ENCODE assay signal across 8 cellular contexts in the genomic region with DNA sequence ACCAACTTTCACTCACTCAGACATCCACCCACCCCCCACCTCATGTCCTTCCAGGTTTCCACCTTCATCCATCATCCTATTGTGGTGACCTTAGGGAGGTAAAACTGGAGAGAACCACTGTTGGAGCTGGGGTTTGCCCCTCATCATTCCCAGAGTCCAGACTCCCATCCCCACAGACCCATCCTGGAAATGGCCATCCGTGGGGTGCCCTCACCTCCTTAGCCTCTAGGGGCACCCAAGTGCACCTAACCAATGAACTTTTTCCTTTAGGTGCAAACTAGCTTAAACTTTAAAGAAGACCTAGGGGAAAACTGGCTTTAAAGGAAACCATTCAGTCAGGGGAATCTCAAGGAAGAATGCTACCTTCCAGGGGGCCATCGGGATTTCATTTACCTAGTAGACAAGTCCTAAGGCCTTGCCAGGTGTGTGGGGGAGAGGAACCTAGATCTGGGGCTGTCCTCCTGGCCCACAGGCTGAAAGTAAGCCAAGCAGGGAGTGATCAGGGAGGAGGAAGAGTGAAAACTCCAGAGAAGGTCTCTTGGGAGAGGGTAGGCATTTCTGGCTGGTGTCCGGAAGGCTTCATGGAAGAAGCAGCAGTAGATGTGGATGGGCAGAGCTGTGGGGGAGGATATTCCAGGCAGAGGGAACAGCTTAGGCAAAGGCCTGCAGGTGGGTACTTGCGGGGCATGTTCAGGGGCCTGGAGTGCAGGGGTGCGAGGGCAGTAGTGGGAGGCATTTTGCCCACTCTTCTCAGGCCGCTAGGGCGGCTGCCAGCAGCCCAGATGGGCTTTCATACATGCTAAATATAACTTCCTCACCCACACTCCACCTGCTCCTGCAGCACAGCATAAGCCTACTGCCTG. TPM values are rescaled to one million over a fixed set of nuclear protein-coding genes. Genes with fewer than 3 reads are reported as not detected.
A peak's percentile ranks its signal among the peaks of the same experiment; 100 is the strongest.
DNase-seq lines count a peak whose midpoint lies in the region; ATAC-seq and TF ChIP-seq lines count a peak whose summit lies in the region.

No MANE protein-coding gene starts in this region.

- no peaks in the 10 kb centered on the region for H3K79me2 ChIP-seq in GM23248 (ENCODE audit: insufficient read depth)

- DNase-seq in GM23248 (peak; percentile 65), esophagus muscularis mucosa (ENCODE audit: extremely low spot score) (no peak), cortex of kidney (lab: John Stamatoyannopoulos, UW) (no peak)

- H3K36me3 ChIP-seq in GM23248 (ENCODE audit: low read depth): no peaks in the 10 kb centered on the region
- H3K36me3 ChIP-seq in esophagus muscularis mucosa: peaks cover 0 to 6% (median 0%) of the 10 kb centered on the region in 4 donors

- H3K4me3 ChIP-seq in GM23248 (no peak overlapping the region), esophagus muscularis mucosa (no peak overlapping the region)

- H3K36me3 Mint-ChIP-seq in stimulated activated memory B cell treated with anti-CD40 and anti-IgM and Interleukin-4, amounts not matched to agents 10 μg/mL and 1 μg/mL and 100 μg/mL, for 72 hours: peaks cover 53% of the 10 kb centered on the region

- TF ChIP-seq POLR2A in esophagus muscularis mucosa (IDR thresholded peaks at IDR 0.05; ENCODE audit: low read depth): no peak

- H3K27me3 ChIP-seq in GM23248 (replicated peaks; ENCODE audit: insufficient read depth) (no peaks in the 10 kb centered on the region), esophagus muscularis mucosa (no peaks in the 10 kb centered on the region)

- H2AFZ ChIP-seq in GM23248: no peak overlapping the region

- no peaks in the 10 kb centered on the region for H3K9me3 Mint-ChIP-seq in stimulated activated memory B cell treated with anti-CD40 and anti-IgM and Interleukin-4, amounts not matched to agents 10 μg/mL and 1 μg/mL and 100 μg/mL, for 72 hours

- ATAC-seq in stimulated activated memory B cell treated with anti-CD40 and anti-IgM and Interleukin-4, amounts not matched to agents 10 μg/mL and 1 μg/mL and 100 μg/mL, for 72 hours: no peak
- ATAC-seq in GM21723 (IDR thresholded peaks at IDR 0.05; ENCODE audit: unreplicated experiment) (no peak), HG02840 (IDR thresholded peaks at IDR 0.05; ENCODE audit: low FRiP score, unreplicated experiment) (no peak)

- peaks cover 66% of the 10 kb centered on the region for H3K4me1 Mint-ChIP-seq in stimulated activated memory B cell treated with anti-CD40 and anti-IgM and Interleukin-4, amounts not matched to agents 10 μg/mL and 1 μg/mL and 100 μg/mL, for 72 hours

- no peak overlapping the region for H3K4me3 Mint-ChIP-seq in stimulated activated memory B cell treated with anti-CD40 and anti-IgM and Interleukin-4, amounts not matched to agents 10 μg/mL and 1 μg/mL and 100 μg/mL, for 72 hours

- H3K27ac Mint-ChIP-seq in stimulated activated memory B cell treated with anti-CD40 and anti-IgM and Interleukin-4, amounts not matched to agents 10 μg/mL and 1 μg/mL and 100 μg/mL, for 72 hours: peak overlapping the region; percentile 69

- in situ Hi-C loops in GM23248 (cut with MboI): no loop called here

- no peaks in the 10 kb centered on the region for H3K27me3 Mint-ChIP-seq in stimulated activated memory B cell treated with anti-CD40 and anti-IgM and Interleukin-4, amounts not matched to agents 10 μg/mL and 1 μg/mL and 100 μg/mL, for 72 hours

- H3F3A ChIP-seq in GM23248 (ENCODE audit: insufficient read depth): no peaks in the 10 kb centered on the region

- peak overlapping the region; percentile 84 for H3K27ac ChIP-seq in C4-2B
- no peak overlapping the region for H3K27ac ChIP-seq in GM23248
- peak overlapping the region; percentile 86 for H3K27ac ChIP-seq in VCaP
- H3K27ac ChIP-seq in esophagus muscularis mucosa (replicated peaks in 1 of 4): peak overlapping the region in 2 of 4 donors; percentile 0 to 65

- WGBS in GM23248 (ENCODE audit: low coverage in 1 of 2, low lambda C conversion rate in 2 of 2, missing lambda C conversion rate in 2 of 2), 2 experiments: 74% methylated on average over 7 of the region's 7 CpGs
- 64% methylated on average over 7 of the region's 7 CpGs for WGBS in esophagus muscularis mucosa

- H3K9ac ChIP-seq in GM23248: no peak overlapping the region

- no peaks in the 10 kb centered on the region for H3K9me2 ChIP-seq in GM23248 (ENCODE audit: insufficient read depth)

- H3K4me1 ChIP-seq in GM23248 (ENCODE audit: insufficient read depth) (peaks cover 9% of the 10 kb centered on the region; the same call in 1 of the 2 replicates), esophagus muscularis mucosa (peaks cover 25 to 60% (median 50%) of the 10 kb centered on the region in 4 donors)

- H3K9me3 ChIP-seq in GM23248 (ENCODE audit: low read depth) (no peaks in the 10 kb centered on the region), esophagus muscularis mucosa (no peaks in the 10 kb centered on the region)

- no peak overlapping the region for H3K4me2 ChIP-seq in GM23248 (ENCODE audit: unreplicated experiment)

- intact Hi-C loops in esophagus muscularis mucosa (cut with DNase I): no loop called here

- TF ChIP-seq CTCF in C4-2B (conservative IDR thresholded peaks at IDR 0.05) (peak; percentile 82), VCaP (conservative IDR thresholded peaks at IDR 0.05) (peak; percentile 61), esophagus muscularis mucosa (IDR thresholded peaks at IDR 0.05) (peak; percentile 25 to 66 (median 30))

- TF ChIP-seq EP300 in esophagus muscularis mucosa (IDR thresholded peaks at IDR 0.05): no peak

- no peaks in the 10 kb centered on the region for H4K20me1 ChIP-seq in GM23248 (ENCODE audit: insufficient read depth)

RNA-seq across cellular contexts. Expression of gene RGS14, which starts 11.6 kb away (rescaled TPM):
- total RNA-seq in GM23248 (2014; rRNA removed; shearing (Covaris generic)): 4.3 and 6.4 TPM in 2 replicates
- polyA plus RNA-seq in GM23248 (2016; fragmentation: Nextera tagmentation; extraction: Ambion mirVana): 2.2 and 2.5 TPM in 2 replicates
- total RNA-seq in esophagus muscularis mucosa: 10 to 100 TPM in 2 of 4 donors, 1 to 10 TPM in 2; 3.7 to 18.3 (median 11.9) TPM

RNA-seq across cellular contexts. Expression of gene SLC34A1, which starts 15.0 kb away (rescaled TPM):
- total RNA-seq in GM23248 (2014; rRNA removed; shearing (Covaris generic)): not detected in 2 replicates
- polyA plus RNA-seq in GM23248 (2016; fragmentation: Nextera tagmentation; extraction: Ambion mirVana): not detected in 2 replicates
- not detected for total RNA-seq in esophagus muscularis mucosa

RNA-seq across cellular contexts. Expression of gene LMAN2, which starts 17.8 kb away (rescaled TPM):
- 313 and 389 TPM in 2 replicates for total RNA-seq in GM23248 (2014; rRNA removed; shearing (Covaris generic))
- 303 and 313 TPM in 2 replicates for polyA plus RNA-seq in GM23248 (2016; fragmentation: Nextera tagmentation; extraction: Ambion mirVana)
- total RNA-seq in esophagus muscularis mucosa: 100 to 1,000 TPM in 3 of 4 donors, 10 to 100 TPM in 1; 95.1 to 168 (median 128) TPM

RNA-seq across cellular contexts. Expression of gene PFN3, which starts 31.2 kb away (rescaled TPM):
- total RNA-seq in GM23248 (2014; rRNA removed; shearing (Covaris generic)): not detected in 2 replicates
- polyA plus RNA-seq in GM23248 (2016; fragmentation: Nextera tagmentation; extraction: Ambion mirVana): not detected in 2 replicates
- not detected for total RNA-seq in esophagus muscularis mucosa

RNA-seq across cellular contexts. Expression of gene F12, which starts 40.1 kb away (rescaled TPM):
- total RNA-seq in GM23248 (2014; rRNA removed; shearing (Covaris generic)): 0.43 and 1.3 TPM in 2 replicates
- polyA plus RNA-seq in GM23248 (2016; fragmentation: Nextera tagmentation; extraction: Ambion mirVana): 1.2 and 1.8 TPM in 2 replicates
- under 1 TPM in 1 of 4 donors, not detected in 3; 0.17 TPM for total RNA-seq in esophagus muscularis mucosa

Comparison
In these comparisons a context has a peak if more than half of its experiments do, and no peak if none do; other contexts are left out.
1. CTCF ChIP-seq: peak in every context shown above with its lines; median percentile 82 in C4-2B; 61 in VCaP; 30 in esophagus muscularis mucosa.